Comparison of ENCODE assay signal across 12 cellular contexts in the genomic region with DNA sequence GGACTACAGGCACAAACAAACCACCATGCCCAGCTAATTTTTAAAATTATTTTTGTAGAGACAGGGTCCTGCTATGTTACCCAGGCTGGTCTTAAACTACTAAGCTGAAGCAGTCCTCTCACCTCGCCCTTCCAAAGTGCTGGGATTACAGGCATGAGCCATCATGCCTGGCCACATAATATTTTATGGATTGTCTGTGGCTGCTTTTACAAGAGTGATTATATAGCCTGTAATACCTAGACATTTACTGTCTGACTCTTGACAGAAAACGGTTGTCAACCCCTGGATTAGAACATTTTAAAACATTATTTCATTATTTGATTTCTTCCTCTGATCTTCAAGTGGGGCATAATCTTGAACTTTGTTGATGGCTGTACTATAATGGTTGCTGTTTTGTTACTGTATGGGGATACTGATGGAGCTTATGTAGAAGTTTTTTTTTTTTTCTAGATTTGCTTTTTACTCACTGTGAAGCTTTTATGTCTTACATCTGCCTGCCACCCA. TPM values are rescaled to one million over a fixed set of nuclear protein-coding genes. Genes with fewer than 3 reads are reported as not detected.
A peak's percentile ranks its signal among the peaks of the same experiment; 100 is the strongest.
DNase-seq lines count a peak whose midpoint lies in the region; ATAC-seq, FAIRE-seq and TF ChIP-seq lines count a peak whose summit lies in the region.
"Had no signal": no experiment of that assay in that cellular context is flagged by ENCODE, and none has a peak within 500 bp of the region (broad histone marks: within the 10 kb centered on the region; RNA-seq: fewer than 3 reads in every experiment).

No MANE protein-coding gene starts in this region.

- FAIRE-seq in kidney (lab: Jason Lieb, UNC): no peak

- H3K27ac ChIP-seq in kidney (ENCODE audit: low read depth in 2 of 2, low read length in 2 of 2) (peak overlapping the region; percentile 20 to 63), thyroid gland (peak overlapping the region in 2 of 3 donors; percentile 28 to 35)
- H3K27ac ChIP-seq: neutrophil had no signal

- DNase-seq in activated naive CD4-positive, alpha-beta T cell treated with anti-CD3 and anti-CD28 coated beads, Interleukin-2, amount 50 U/mL, for 72 hours (ENCODE audit: low spot score in 2 of 2): no peak
- DNase-seq in activated naive CD4-positive, alpha-beta T cell treated with Interleukin-2 at 50 U/mL for 16 hours: no peak
- DNase-seq in kidney: no peak
- DNase-seq in thyroid gland: no peak
- no peak for DNase-seq in effector memory CD8-positive, alpha-beta T cell
- DNase-seq in globus pallidus (ENCODE audit: low spot score): no peak
- DNase-seq: DMS79 treated with DMSO at 0.1 percent for 48 hours; effector CD4-positive, alpha-beta T cell; T-cell had no signal

- 90 to 96% methylated on average over 2 of the region's 2 CpGs for WGBS in thyroid gland, 2 donors

- peak in 1 of 2 donors; percentile 34 for ATAC-seq in activated naive CD4-positive, alpha-beta T cell treated with anti-CD3 and anti-CD28 coated beads, Interleukin-2, amount 50 U/mL, for 72 hours
- ATAC-seq in activated T-helper 17 cell treated with anti-CD3 and anti-CD28 coated beads, Interleukin-2, amount 50 U/mL, for 72 hours (replicated peaks): peak; percentile 16
- no peak for ATAC-seq in HG03108 (IDR thresholded peaks at IDR 0.05; ENCODE audit: unreplicated experiment)
- ATAC-seq in effector memory CD8-positive, alpha-beta T cell (replicated peaks): no peak
- ATAC-seq: T-cell had no signal

- no peaks in the 10 kb centered on the region for H3K9me3 Mint-ChIP-seq in activated naive CD4-positive, alpha-beta T cell treated with anti-CD3 and anti-CD28 coated beads, Interleukin-2, amount 50 U/mL, for 72 hours
- H3K9me3 Mint-ChIP-seq in activated T-helper 17 cell treated with anti-CD3 and anti-CD28 coated beads, Interleukin-2, amount 50 U/mL, for 72 hours: no peaks in the 10 kb centered on the region
- no peaks in the 10 kb centered on the region for H3K9me3 Mint-ChIP-seq in effector memory CD8-positive, alpha-beta T cell
- H3K9me3 Mint-ChIP-seq: T-cell had no signal

- no peak overlapping the region for H3K9ac ChIP-seq in kidney (ENCODE audit: low read length in 2 of 2)

- H3K36me3 ChIP-seq in kidney (ENCODE audit: control insufficient read depth in 1 of 2, insufficient read depth in 2 of 2, low read length in 2 of 2) (peaks cover 4 to 16% of the 10 kb centered on the region in 2 donors), thyroid gland (no peaks in the 10 kb centered on the region)

- H3K9me3 ChIP-seq in kidney (ENCODE audit: control insufficient read depth in 1 of 2, low read length in 2 of 2) (no peaks in the 10 kb centered on the region), thyroid gland (no peaks in the 10 kb centered on the region)
- H3K9me3 ChIP-seq: neutrophil had no signal

- peak overlapping the region; percentile 9 to 52 for H3K27ac Mint-ChIP-seq in activated naive CD4-positive, alpha-beta T cell treated with anti-CD3 and anti-CD28 coated beads, Interleukin-2, amount 50 U/mL, for 72 hours
- H3K27ac Mint-ChIP-seq in activated T-helper 17 cell treated with anti-CD3 and anti-CD28 coated beads, Interleukin-2, amount 50 U/mL, for 72 hours: peak overlapping the region; percentile 73
- peak overlapping the region in 1 of 2 donors; percentile 62 for H3K27ac Mint-ChIP-seq in effector memory CD8-positive, alpha-beta T cell

- peaks cover 21% of the 10 kb centered on the region for H3K4me1 Mint-ChIP-seq in activated T-helper 17 cell treated with anti-CD3 and anti-CD28 coated beads, Interleukin-2, amount 50 U/mL, for 72 hours
- H3K4me1 Mint-ChIP-seq in effector memory CD8-positive, alpha-beta T cell (ENCODE audit: low read depth in 2 of 2): peaks cover 8 to 23% of the 10 kb centered on the region in 2 donors

- no peaks in the 10 kb centered on the region for H3K36me3 Mint-ChIP-seq in activated naive CD4-positive, alpha-beta T cell treated with anti-CD3 and anti-CD28 coated beads, Interleukin-2, amount 50 U/mL, for 72 hours
- peaks cover 49% of the 10 kb centered on the region for H3K36me3 Mint-ChIP-seq in activated T-helper 17 cell treated with anti-CD3 and anti-CD28 coated beads, Interleukin-2, amount 50 U/mL, for 72 hours (ENCODE audit: low read depth)
- peaks cover 3% of the 10 kb centered on the region for H3K36me3 Mint-ChIP-seq in effector memory CD8-positive, alpha-beta T cell (ENCODE audit: insufficient read depth)

- TF ChIP-seq CTCF in kidney (IDR thresholded peaks at IDR 0.05; ENCODE audit: borderline replicate concordance, extremely low read depth, insufficient read depth) (no peak), thyroid gland (IDR thresholded peaks at IDR 0.05) (no peak)

- no peaks in the 10 kb centered on the region for H3K27me3 ChIP-seq in thyroid gland
- H3K27me3 ChIP-seq: neutrophil had no signal

- no peak overlapping the region for H3K4me3 ChIP-seq in kidney (ENCODE audit: low read length in 2 of 2)
- no peak overlapping the region for H3K4me3 ChIP-seq in thyroid gland (replicated peaks in 1 of 3)

- no peaks in the 10 kb centered on the region for H3K27me3 Mint-ChIP-seq in activated T-helper 17 cell treated with anti-CD3 and anti-CD28 coated beads, Interleukin-2, amount 50 U/mL, for 72 hours
- H3K27me3 Mint-ChIP-seq in effector memory CD8-positive, alpha-beta T cell: no peaks in the 10 kb centered on the region
- H3K27me3 Mint-ChIP-seq: T-cell had no signal

- H3K4me3 Mint-ChIP-seq in activated T-helper 17 cell treated with anti-CD3 and anti-CD28 coated beads, Interleukin-2, amount 50 U/mL, for 72 hours: peak overlapping the region; percentile 29
- H3K4me3 Mint-ChIP-seq in effector memory CD8-positive, alpha-beta T cell: no peak overlapping the region
- H3K4me3 Mint-ChIP-seq: T-cell had no signal

- intact Hi-C loops in kidney (cut with DNase I): no loop called here
- intact Hi-C loops in thyroid gland (cut with DNase I): no loop called here

- TF ChIP-seq POLR2A in thyroid gland (IDR thresholded peaks at IDR 0.05): no peak

- H3K4me1 ChIP-seq in kidney (ENCODE audit: control insufficient read depth in 1 of 2, insufficient read depth in 1 of 2, low read depth in 1 of 2, low read length in 2 of 2) (peaks cover 34 to 61% of the 10 kb centered on the region in 2 donors), thyroid gland (peaks cover 36 to 52% of the 10 kb centered on the region in 2 donors)

RNA-seq across cellular contexts. Expression of gene PARD6B, which starts 14.3 kb away (rescaled TPM):
- total RNA-seq in activated naive CD4-positive, alpha-beta T cell treated with anti-CD3 and anti-CD28 coated beads, Interleukin-2, amount 50 U/mL, for 72 hours: 1 to 10 TPM; 5.6 to 6.9 TPM
- 1 to 10 TPM; 3.2 to 7.8 TPM for total RNA-seq in activated T-helper 17 cell treated with anti-CD3 and anti-CD28 coated beads, Interleukin-2, amount 50 U/mL, for 72 hours
- 72.0 TPM for total RNA-seq in kidney
- 9.2 TPM for polyA plus RNA-seq in kidney (ENCODE audit: insufficient read depth, low read depth, low replicate concordance)
- total RNA-seq in thyroid gland: 10 to 100 TPM; 14.3 to 18.1 (median 17.7) TPM

RNA-seq across cellular contexts. Expression of gene BCAS4, which starts 49.2 kb away (rescaled TPM):
- total RNA-seq in activated naive CD4-positive, alpha-beta T cell treated with anti-CD3 and anti-CD28 coated beads, Interleukin-2, amount 50 U/mL, for 72 hours: 10 to 100 TPM; 12.6 to 19.3 TPM
- total RNA-seq in activated T-helper 17 cell treated with anti-CD3 and anti-CD28 coated beads, Interleukin-2, amount 50 U/mL, for 72 hours: 1 to 10 TPM; 3.8 to 9.7 TPM
- total RNA-seq in kidney (10.6 TPM), thyroid gland (10 to 100 TPM in 3 of 4 donors, 1 to 10 TPM in 1; 6.6 to 15.7 (median 13.1) TPM)
- 17.1 TPM for polyA plus RNA-seq in kidney (ENCODE audit: insufficient read depth, low read depth, low replicate concordance)

RNA-seq across cellular contexts. Expression of gene RIPOR3, which starts 54.3 kb away (rescaled TPM):
- total RNA-seq in activated naive CD4-positive, alpha-beta T cell treated with anti-CD3 and anti-CD28 coated beads, Interleukin-2, amount 50 U/mL, for 72 hours: under 1 TPM in 1 of 2 donors, not detected in 1; 0.08 TPM
- not detected for total RNA-seq in activated T-helper 17 cell treated with anti-CD3 and anti-CD28 coated beads, Interleukin-2, amount 50 U/mL, for 72 hours
- 14.6 TPM for total RNA-seq in kidney
- polyA plus RNA-seq in kidney (ENCODE audit: insufficient read depth, low read depth, low replicate concordance): 10.5 TPM
- total RNA-seq in thyroid gland: 10 to 100 TPM in 1 of 4 donors, 1 to 10 TPM in 3; 6.2 to 23.9 (median 9.5) TPM

Comparison
In these comparisons a context has a peak if more than half of its experiments do, and no peak if none do; other contexts are left out.
1. RNA of gene RIPOR3, which starts 54.3 kb away (total RNA-seq): 14.6 TPM in kidney (single experiment) and 6.2 to 23.9 TPM in thyroid gland; 0.08 TPM in activated naive CD4-positive, alpha-beta T cell treated with anti-CD3 and anti-CD28 coated beads, Interleukin-2, amount 50 U/mL, for 72 hours and not detected in activated T-helper 17 cell treated with anti-CD3 and anti-CD28 coated beads, Interleukin-2, amount 50 U/mL, for 72 hours; every median in the first group is over 4 times any median in the second.